Comparison of ENCODE assay signal across 36 cellular contexts in the genomic region with DNA sequence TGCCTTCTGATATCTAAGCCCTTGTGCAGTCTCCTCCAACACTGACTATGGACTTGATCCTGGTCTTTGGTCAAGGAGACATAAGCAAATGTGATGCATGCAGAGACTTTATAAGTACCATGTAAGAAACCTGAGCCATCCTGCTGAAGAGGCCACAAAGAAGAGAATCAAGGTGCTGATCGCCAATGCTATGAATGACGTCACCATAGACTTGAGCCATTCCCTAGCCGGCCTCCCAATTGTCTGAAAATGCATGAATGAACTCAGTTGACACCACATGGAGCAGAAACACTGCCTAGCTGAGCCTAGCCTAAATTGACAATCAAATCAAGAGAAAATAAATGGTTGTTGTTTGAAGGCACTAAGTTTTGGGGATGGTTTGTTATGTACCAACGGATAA. TPM values are rescaled to one million over a fixed set of nuclear protein-coding genes. Genes with fewer than 3 reads are reported as not detected.
DNase-seq lines count a peak whose midpoint lies in the region; ATAC-seq, FAIRE-seq and TF ChIP-seq lines count a peak whose summit lies in the region.
"Had no signal": no experiment of that assay in that cellular context is flagged by ENCODE, and none has a peak within 500 bp of the region (broad histone marks: within the 10 kb centered on the region; RNA-seq: fewer than 3 reads in every experiment).

No MANE protein-coding gene starts in this region.

- no peaks in the 10 kb centered on the region for H3K9me1 ChIP-seq in K562 (ENCODE audit: control insufficient read depth, insufficient read depth, low read length)

- POLR2A ChIA-PET in HepG2 (lab: Yijun Ruan, JAX) (no interaction called here), K562 (lab: Yijun Ruan, JAX) (interaction anchor here (1.3 kb wide), 1 partner anchor 9 kb away, joined by 3 read pairs; no protein-coding TSS in a partner anchor)

- H3K4me1 ChIP-seq in HepG2 (ENCODE audit: insufficient read depth, low read length) (no peaks in the 10 kb centered on the region), right lobe of liver (no peaks in the 10 kb centered on the region), K562 (replicated peaks in 1 of 2; ENCODE audit: control insufficient read depth in 2 of 2, insufficient read depth in 2 of 2, low read length in 2 of 2) (no peaks in the 10 kb centered on the region)
- H3K4me1 ChIP-seq: A549; BE2C; BLaER1; BLaER1 treated with 17β-estradiol and CSF1 and Interleukin-3, amounts not matched to agents 10 nM and 100 nM; Caco-2 had no signal

- H3K4me3 ChIP-seq in HepG2 (replicated peaks in 1 of 3; ENCODE audit: insufficient read depth in 1 of 3, low read depth in 2 of 3, low read length in 3 of 3) (no peak overlapping the region), right lobe of liver (no peak overlapping the region), K562 (no peak overlapping the region)
- H3K4me3 ChIP-seq: A549; BLaER1; BLaER1 treated with 17β-estradiol and CSF1 and Interleukin-3, amounts not matched to agents 10 nM and 100 nM had no signal

- H3K27me3 ChIP-seq in HepG2 (ENCODE audit: control insufficient read depth in 1 of 2, insufficient read depth in 2 of 2, low read length in 2 of 2), result peaks cover 0 to 1% of the 10 kb centered on the region in 2 experiments; a peak in 1 of 5 replicates
- H3K27me3 ChIP-seq in right lobe of liver, result no peaks in the 10 kb centered on the region
- no peaks in the 10 kb centered on the region for H3K27me3 ChIP-seq in K562 (ENCODE audit: control insufficient read depth in 2 of 2, insufficient read depth in 2 of 2, low read length in 2 of 2)
- H3K27me3 ChIP-seq: BE2C; BLaER1; BLaER1 treated with 17β-estradiol and CSF1 and Interleukin-3, amounts not matched to agents 10 nM and 100 nM had no signal

- WGBS in HepG2 (ENCODE audit: low lambda C conversion rate), result 2% methylated on average over 4 of the region's 4 CpGs
- WGBS in right lobe of liver (ENCODE audit: insufficient coverage, low coverage, low lambda C conversion rate, missing lambda C conversion rate), result 77% methylated on average over 4 of the region's 4 CpGs
- 0% methylated on average over 4 of the region's 4 CpGs for WGBS in K562 (ENCODE audit: insufficient coverage, low coverage, missing lambda C conversion rate)

- H3K27ac ChIP-seq in HepG2 (ENCODE audit: extremely low read length, insufficient read depth, low read length) (no peak overlapping the region), right lobe of liver (no peak overlapping the region), K562 (ENCODE audit: extremely low read depth, low read depth, low read length) (no peak overlapping the region)
- H3K27ac ChIP-seq: 22Rv1; A549; BLaER1; BLaER1 treated with 17β-estradiol and CSF1 and Interleukin-3, amounts not matched to agents 10 nM and 100 nM; C4-2B had no signal

- no peaks in the 10 kb centered on the region for H4K20me1 ChIP-seq in HepG2 (ENCODE audit: insufficient read depth, low read length)
- no peaks in the 10 kb centered on the region for H4K20me1 ChIP-seq in K562 (replicated peaks; ENCODE audit: control insufficient read depth, insufficient read depth, low read length)
- H4K20me1 ChIP-seq: BLaER1; BLaER1 treated with 17β-estradiol and CSF1 and Interleukin-3, amounts not matched to agents 10 nM and 100 nM had no signal

- intact Hi-C loops in HepG2 (cut with micrococcal nuclease; ENCODE audit: unreplicated experiment) (no loop called here), right lobe of liver (cut with DNase I) (no loop called here), K562 (cut with micrococcal nuclease) (no loop called here)

- TF ChIP-seq RAD21 in HepG2 (CRISPR knock-in tag; IDR thresholded peaks at IDR 0.05), result no peak
- no peak for TF ChIP-seq RAD21 in K562 (CRISPR knock-in tag; conservative IDR thresholded peaks at IDR 0.05 in 1 of 2, IDR thresholded peaks at IDR 0.05 in 1 of 2)

- no peak for FAIRE-seq in HepG2 (lab: Jason Lieb, UNC)
- no peak for FAIRE-seq in K562 (lab: Jason Lieb, UNC)
- FAIRE-seq: A549, D721Med had no signal

- no peak overlapping the region for H3K9ac ChIP-seq in HepG2 (ENCODE audit: insufficient read depth, low read depth, low read length)
- H3K9ac ChIP-seq in K562 (ENCODE audit: insufficient read depth in 1 of 2, low read depth in 2 of 2, low read length in 2 of 2), result no peak overlapping the region
- H3K9ac ChIP-seq: BLaER1; BLaER1 treated with 17β-estradiol and CSF1 and Interleukin-3, amounts not matched to agents 10 nM and 100 nM had no signal

- CTCF ChIA-PET in HepG2 (lab: Yijun Ruan, JAX; ENCODE audit: low intra/inter-chr PET ratio, low total read pairs) (no interaction called here), K562 (lab: Yijun Ruan, JAX; ENCODE audit: low intra/inter-chr PET ratio) (no interaction called here)

- no peak for ATAC-seq in HepG2
- ATAC-seq in right lobe of liver, result no peak
- no peak for ATAC-seq in K562
- ATAC-seq: A549; CD8-positive, alpha-beta T cell had no signal

- TF ChIP-seq POLR2A in HepG2 (IDR thresholded peaks at IDR 0.05; ENCODE audit: insufficient read depth in 1 of 2, low read depth in 2 of 2, low read length in 2 of 2), result no peak
- TF ChIP-seq POLR2A in right lobe of liver (IDR thresholded peaks at IDR 0.05), result no peak
- no peak for TF ChIP-seq POLR2A in K562 (conservative IDR thresholded peaks at IDR 0.05)

- H3K9me3 ChIP-seq in HepG2 (ENCODE audit: low read length) (peaks cover 24% of the 10 kb centered on the region), right lobe of liver (peaks cover 0 to 4% (median 1%) of the 10 kb centered on the region in 4 donors), K562 (replicated peaks; ENCODE audit: control insufficient read depth, insufficient read depth, low read depth, low read length) (no peaks in the 10 kb centered on the region; the same call in 1 of the 2 replicates)

- TF ChIP-seq EP300 in HepG2 (IDR thresholded peaks at IDR 0.05; ENCODE audit: low read depth in 2 of 2, low read length in 2 of 2), result no peak
- TF ChIP-seq EP300 in HepG2 (CRISPR knock-in tag; IDR thresholded peaks at IDR 0.05; ENCODE audit: borderline replicate concordance), result no peak
- no peak for TF ChIP-seq EP300 in K562 (IDR thresholded peaks at IDR 0.05; ENCODE audit: low read length)

- no peak for TF ChIP-seq CTCF in HepG2 (CRISPR knock-in tag; IDR thresholded peaks at IDR 0.05)
- TF ChIP-seq CTCF in right lobe of liver (IDR thresholded peaks at IDR 0.05), result no peak
- no peak for TF ChIP-seq CTCF in K562 (IDR thresholded peaks at IDR 0.05 in 2 of 3, conservative IDR thresholded peaks at IDR 0.05 in 1 of 3; ENCODE audit: insufficient read depth in 2 of 3, low read depth in 1 of 3, low read length in 3 of 3)

- H2AFZ ChIP-seq in HepG2 (ENCODE audit: low read length) (no peak overlapping the region), K562 (ENCODE audit: low read depth, low read length) (no peak overlapping the region)

- no TSS peak for BruUV-seq in HepG2 (replicated peaks; lab: Mats Ljungman, UMichigan)
- no TSS peak for BruUV-seq in K562 (replicated peaks; lab: Mats Ljungman, UMichigan)

- H3K4me2 ChIP-seq in HepG2 (ENCODE audit: low read depth, low read length) (no peak overlapping the region), K562 (ENCODE audit: insufficient read depth, low read length) (no peak overlapping the region)
- H3K4me2 ChIP-seq: A549; BLaER1; BLaER1 treated with 17β-estradiol and CSF1 and Interleukin-3, amounts not matched to agents 10 nM and 100 nM had no signal

- in situ Hi-C loops in HepG2 (cut with HindIII; ENCODE audit: extremely low pct_ligation_motif_present, low pct_unique_long_range_greater_than_20kb), result no loop called here
- in situ Hi-C loops in K562 (cut with MboI), result no loop called here

- DNase-seq in HepG2 (ENCODE audit: low spot score) (no peak), right lobe of liver (no peak), K562 (ENCODE audit: extremely low read depth in 1 of 4, low spot score in 3 of 4) (no peak), LoVo (ENCODE audit: low spot score) (no peak)
- DNase-seq: 8988T; ACHN; AML-193; BE2C; C1 segment of cervical spinal cord; Caco-2; Calu3; CD4-positive, alpha-beta memory T cell; CD4-positive, alpha-beta T cell; CD4-positive, CD25-positive, alpha-beta regulatory T cell; CD8-positive, alpha-beta memory T cell; CD8-positive, alpha-beta T cell; COR-L47; DMS 273 treated with DMSO at 0.1 percent for 48 hours; DMS153; DMS53; DMS79; DMS79 treated with DMSO at 0.1 percent for 48 hours; DND-41; EL had no signal

- H3K79me2 ChIP-seq in HepG2 (ENCODE audit: insufficient read depth, low read length) (no peaks in the 10 kb centered on the region), K562 (ENCODE audit: control insufficient read depth, insufficient read depth, low read length) (no peaks in the 10 kb centered on the region)

- no peaks in the 10 kb centered on the region for H3K36me3 ChIP-seq in HepG2 (replicated peaks in 1 of 2; ENCODE audit: control insufficient read depth in 1 of 2, insufficient read depth in 2 of 2, low read length in 2 of 2)
- H3K36me3 ChIP-seq in right lobe of liver, result no peaks in the 10 kb centered on the region
- H3K36me3 ChIP-seq in K562 (ENCODE audit: control insufficient read depth, insufficient read depth, low read length), result no peaks in the 10 kb centered on the region
- H3K36me3 ChIP-seq: BE2C, BLaER1 had no signal

RNA-seq across cellular contexts. Expression of gene CERS3, which starts 51.9 kb away (rescaled TPM):
- total RNA-seq in HepG2 (2016; rRNA removed; fragmentation: Illumina TruSeq; extraction: Trizol) (not detected in 2 replicates), right lobe of liver (not detected), K562 (2014; rRNA removed) (not detected in 2 replicates), K562 (2014; rRNA removed; fragmentation: Illumina TruSeq; extraction: Trizol) (not detected in 2 replicates), K562 (2015; rRNA removed; fragmentation: Illumina TruSeq; extraction: Trizol) (not detected in 2 replicates), K562 (2021) (not detected in 2 replicates)
- total RNA-seq in HepG2 (2016; cell fraction: cytosol; rRNA removed; fragmentation: Illumina TruSeq; extraction: Trizol; ENCODE audit: low read depth), result not detected in 2 replicates
- not detected in 2 replicates for total RNA-seq in HepG2 (2016; cell fraction: insoluble cytoplasmic fraction; rRNA removed; fragmentation: Illumina TruSeq; extraction: Trizol)
- total RNA-seq in HepG2 (2016; cell fraction: membrane; rRNA removed; fragmentation: Illumina TruSeq; extraction: Trizol), result not detected in 2 replicates
- total RNA-seq in HepG2 (2016; cell fraction: nucleus; rRNA removed; fragmentation: Illumina TruSeq; extraction: Trizol), result not detected in 2 replicates
- polyA plus RNA-seq in HepG2 (2011; rRNA removed) (not detected in 2 replicates), K562 (2011; rRNA removed) (0.09 TPM in 1 of 2 replicates, not detected in the other), K562 (2014; fragmentation: Illumina TruSeq; extraction: Trizol) (not detected in 2 replicates), K562 (2014; fragmentation: Nextera tagmentation; extraction: Ambion mirVana) (not detected), K562 (2014; rRNA removed) (not detected in 2 replicates)
- polyA plus RNA-seq in HepG2 (2011; cell fraction: cytosol; rRNA removed), result not detected in 2 replicates
- polyA plus RNA-seq in HepG2 (2011; cell fraction: nucleus; rRNA removed), result not detected in 2 replicates
- polyA plus RNA-seq in HepG2 (2012), result not detected in 2 replicates
- not detected in 2 replicates for polyA plus RNA-seq in HepG2 (2016; cell fraction: cytosol; fragmentation: Illumina TruSeq; extraction: Trizol; ENCODE audit: low read depth)
- polyA plus RNA-seq in HepG2 (2016; cell fraction: insoluble cytoplasmic fraction; fragmentation: Illumina TruSeq; extraction: Trizol; ENCODE audit: low read depth), result not detected in 2 replicates
- polyA plus RNA-seq in HepG2 (2016; cell fraction: membrane; fragmentation: Illumina TruSeq; extraction: Trizol; ENCODE audit: low read depth), result not detected in 2 replicates
- not detected in 2 replicates for polyA plus RNA-seq in HepG2 (2016; cell fraction: nucleus; fragmentation: Illumina TruSeq; extraction: Trizol; ENCODE audit: insufficient read depth, low read depth)
- 0.28 TPM in 1 of 2 replicates, not detected in the other for polyA minus RNA-seq in HepG2 (2011; rRNA and poly(A)+ RNA removed; ENCODE audit: low replicate concordance)
- polyA minus RNA-seq in HepG2 (2011; cell fraction: cytosol; rRNA and poly(A)+ RNA removed), result not detected in 2 replicates
- polyA minus RNA-seq in HepG2 (2011; cell fraction: nucleus; rRNA and poly(A)+ RNA removed), result not detected in 2 replicates
- not detected in 2 replicates for total RNA-seq in K562 (2011; cell fraction: chromatin; rRNA removed; ENCODE audit: low replicate concordance)
- not detected in 2 replicates for total RNA-seq in K562 (2011; cell fraction: nucleolus; rRNA removed)
- total RNA-seq in K562 (2011; cell fraction: nucleoplasm; rRNA removed), result not detected in 2 replicates
- polyA plus RNA-seq in K562 (2011; cell fraction: cytosol; rRNA removed), result 0.10 TPM in 1 of 2 replicates, not detected in the other
- polyA plus RNA-seq in K562 (2011; cell fraction: nucleus; rRNA removed), result not detected in 2 replicates
- polyA plus RNA-seq in K562 (2012), result 0.30 TPM in 1 of 2 replicates, not detected in the other
- polyA minus RNA-seq in K562 (2011; rRNA and poly(A)+ RNA removed), result not detected in 2 replicates
- polyA minus RNA-seq in K562 (2011; cell fraction: cytosol; rRNA and poly(A)+ RNA removed), result not detected in 2 replicates
- polyA minus RNA-seq in K562 (2011; cell fraction: nucleus; rRNA and poly(A)+ RNA removed), result not detected in 2 replicates
- total RNA-seq: A172, A673, Caco-2, Daoy had no signal
- polyA plus RNA-seq: A549; AG04450; BJ; CD14-positive monocyte; CD8-positive, alpha-beta memory T cell had no signal
